ENCODE assay signal across 8 cellular contexts in the genomic region with DNA sequence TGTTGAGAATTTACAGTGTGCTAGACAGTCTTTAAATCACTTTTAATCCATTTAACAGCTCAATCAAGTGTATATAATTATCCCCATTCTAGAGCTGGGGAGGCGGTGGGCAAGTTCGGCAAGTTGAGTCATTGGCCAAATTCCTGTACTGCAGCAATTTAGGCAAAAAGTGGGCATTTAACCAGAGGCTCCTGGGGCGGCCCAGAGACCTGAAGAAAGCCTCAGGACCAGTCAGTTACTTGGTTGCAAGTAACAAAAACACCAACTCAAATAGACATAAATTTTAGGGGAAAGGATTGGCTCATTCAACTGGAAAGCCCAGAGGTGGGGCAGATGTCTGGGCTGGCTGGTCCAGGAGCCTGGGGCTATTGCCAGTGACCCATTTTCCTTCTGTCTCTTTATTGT.
DNase-seq lines count a peak whose midpoint lies in the region; ATAC-seq, FAIRE-seq and TF ChIP-seq lines count a peak whose summit lies in the region.

No MANE protein-coding gene starts in this region.

- peaks cover 42% of the 10 kb centered on the region for H3K4me1 ChIP-seq in left ventricle myocardium inferior

- TF ChIP-seq CTCF in left ventricle myocardium inferior (IDR thresholded peaks at IDR 0.05; ENCODE audit: borderline replicate concordance), result no peak

- no peak overlapping the region for H3K4me3 Mint-ChIP-seq in stimulated activated memory B cell treated with anti-CD40 and anti-IgM and Interleukin-4, amounts not matched to agents 10 μg/mL and 1 μg/mL and 100 μg/mL, for 72 hours

- intact Hi-C loops in left ventricle myocardium inferior (cut with micrococcal nuclease), result no loop called here

- H3K4me1 Mint-ChIP-seq in stimulated activated memory B cell treated with anti-CD40 and anti-IgM and Interleukin-4, amounts not matched to agents 10 μg/mL and 1 μg/mL and 100 μg/mL, for 72 hours, result peaks cover 31% of the 10 kb centered on the region

- H3K36me3 Mint-ChIP-seq in stimulated activated memory B cell treated with anti-CD40 and anti-IgM and Interleukin-4, amounts not matched to agents 10 μg/mL and 1 μg/mL and 100 μg/mL, for 72 hours, result peaks cover 15% of the 10 kb centered on the region

- H3K9me3 ChIP-seq in SK-N-MC (ENCODE audit: low read depth, low read length) (no peaks in the 10 kb centered on the region), left ventricle myocardium inferior (replicated peaks) (no peaks in the 10 kb centered on the region)

- no peak overlapping the region for H3K27ac Mint-ChIP-seq in stimulated activated memory B cell treated with anti-CD40 and anti-IgM and Interleukin-4, amounts not matched to agents 10 μg/mL and 1 μg/mL and 100 μg/mL, for 72 hours

- H3K27me3 ChIP-seq in left ventricle myocardium inferior (ENCODE audit: low read depth), result no peaks in the 10 kb centered on the region

- H3K27ac ChIP-seq in SK-N-MC (peak overlapping the region; percentile 81), left ventricle myocardium inferior (replicated peaks) (peak overlapping the region; percentile 89)

- peak overlapping the region; percentile 15 for H3K9ac ChIP-seq in SK-N-MC (ENCODE audit: insufficient read length)

- no peak for FAIRE-seq in urothelium cell line (lab: Jason Lieb, UNC)

- H3K27me3 Mint-ChIP-seq in stimulated activated memory B cell treated with anti-CD40 and anti-IgM and Interleukin-4, amounts not matched to agents 10 μg/mL and 1 μg/mL and 100 μg/mL, for 72 hours, result no peaks in the 10 kb centered on the region

- ATAC-seq in GM19328 (IDR thresholded peaks at IDR 0.05; ENCODE audit: unreplicated experiment), result peak; percentile 10
- peak; percentile 9 for ATAC-seq in stimulated activated memory B cell treated with anti-CD40 and anti-IgM and Interleukin-4, amounts not matched to agents 10 μg/mL and 1 μg/mL and 100 μg/mL, for 72 hours

- H3K9me3 Mint-ChIP-seq in stimulated activated memory B cell treated with anti-CD40 and anti-IgM and Interleukin-4, amounts not matched to agents 10 μg/mL and 1 μg/mL and 100 μg/mL, for 72 hours, result no peaks in the 10 kb centered on the region

- no peaks in the 10 kb centered on the region for H3K36me3 ChIP-seq in SK-N-MC (ENCODE audit: insufficient read depth, low read length)
- H3K36me3 ChIP-seq in left ventricle myocardium inferior, result no peaks in the 10 kb centered on the region

- DNase-seq in SK-N-MC (ENCODE audit: low read depth, low spot score), result no peak
- DNase-seq in left ventricle myocardium inferior, result no peak
- no peak for DNase-seq in urothelium cell line (ENCODE audit: low spot score)
- DNase-seq in NCI-H1092 treated with DMSO at 0.1 percent for 48 hours (lab: John Stamatoyannopoulos, UW), result no peak
- DNase-seq in NCI-H748 treated with DMSO at 0.1 percent for 48 hours (lab: John Stamatoyannopoulos, UW), result no peak
- DNase-seq in activated naive CD4-positive, alpha-beta T cell treated with Interleukin-2 at 50 U/mL for 16 hours, result no peak

- H3K4me3 ChIP-seq in SK-N-MC (peak overlapping the region; percentile 66), left ventricle myocardium inferior (peak overlapping the region; percentile 62)
